16 cellular contexts compared by ENCODE assay signal in genomic region chr1:115668579-115668978, GRCh38. TPM values are rescaled to one million over a fixed set of nuclear protein-coding genes. Genes with fewer than 3 reads are reported as not detected.
DNase-seq lines count a peak whose midpoint lies in the region; ATAC-seq and TF ChIP-seq lines count a peak whose summit lies in the region.
"Had no signal": no experiment of that assay in that cellular context is flagged by ENCODE, and none has a peak within 500 bp of the region (broad histone marks: within the 10 kb centered on the region; RNA-seq: fewer than 3 reads in every experiment).

No MANE protein-coding gene starts in this region.

- CTCF ChIA-PET in GM10248 (lab: Yijun Ruan, JAX): interaction anchor here (0.8 to 1.6 kb wide), 5 partner anchors 9 to 38 kb away, joined by 3 to 6 read pairs (median 6); no protein-coding TSS in a partner anchor

- H3K27ac ChIP-seq in esophagus muscularis mucosa (replicated peaks in 1 of 4): peak overlapping the region in 3 of 4 donors; percentile 39 to 70 (median 62)
- H3K27ac ChIP-seq: 22Rv1, parathyroid adenoma had no signal

- H3K9me3 ChIP-seq in esophagus muscularis mucosa: no peaks in the 10 kb centered on the region

- no peak for TF ChIP-seq POLR2A in esophagus muscularis mucosa (IDR thresholded peaks at IDR 0.05; ENCODE audit: low read depth)

- 67% methylated on average over 1 of the region's 1 CpG for WGBS in esophagus muscularis mucosa

- H3K36me3 ChIP-seq in esophagus muscularis mucosa: peaks cover 7 to 38% (median 26%) of the 10 kb centered on the region in 4 donors

- peaks cover 37% of the 10 kb centered on the region for H3K36me3 Mint-ChIP-seq in type B pancreatic cell
- H3K36me3 Mint-ChIP-seq in activated naive CD8-positive, alpha-beta T cell treated with anti-CD3 and anti-CD28 coated beads, Interleukin-2, amount 50 U/mL, for 24 hours (ENCODE audit: low read depth): no peaks in the 10 kb centered on the region

- H3K9me3 Mint-ChIP-seq in type B pancreatic cell: no peaks in the 10 kb centered on the region
- H3K9me3 Mint-ChIP-seq in activated naive CD8-positive, alpha-beta T cell treated with anti-CD3 and anti-CD28 coated beads, Interleukin-2, amount 50 U/mL, for 24 hours: peaks cover 4% of the 10 kb centered on the region

- intact Hi-C loops in esophagus muscularis mucosa (cut with DNase I): no loop called here

- peak; percentile 1 for DNase-seq in DMS53 (lab: John Stamatoyannopoulos, UW)
- DNase-seq in DMS53 treated with DMSO at 0.1 percent for 48 hours (lab: John Stamatoyannopoulos, UW; ENCODE audit: unreplicated experiment): no peak
- no peak for DNase-seq in esophagus muscularis mucosa (ENCODE audit: extremely low spot score)
- no peak for DNase-seq in type B pancreatic cell (ENCODE audit: extremely low spot score, unreplicated experiment)
- no peak for DNase-seq in NCI-H82 treated with DMSO at 0.1 percent for 48 hours (lab: John Stamatoyannopoulos, UW; ENCODE audit: unreplicated experiment)
- DNase-seq in GM10248 (ENCODE audit: extremely low spot score): no peak
- DNase-seq in activated naive CD8-positive, alpha-beta T cell treated with anti-CD3 and anti-CD28 coated beads, Interleukin-2, amount 50 U/mL, for 24 hours: no peak
- DNase-seq: activated CD8-positive, alpha-beta T cell treated with anti-CD3 and anti-CD28 coated beads, Interleukin-2, amount 10 ng/mL, durations not matched to agents 7 days and 5 days; DMS79; heart right ventricle; NCI-H1105 treated with DMSO at 0.1 percent for 48 hours; NCI-H748 treated with DMSO at 0.1 percent for 48 hours had no signal

- H3K4me3 ChIP-seq in esophagus muscularis mucosa: no peak overlapping the region
- H3K4me3 ChIP-seq: heart right ventricle had no signal

- no peak for TF ChIP-seq EP300 in esophagus muscularis mucosa (IDR thresholded peaks at IDR 0.05)

- peak overlapping the region; percentile 50 for H3K27ac Mint-ChIP-seq in type B pancreatic cell
- no peak overlapping the region for H3K27ac Mint-ChIP-seq in activated naive CD8-positive, alpha-beta T cell treated with anti-CD3 and anti-CD28 coated beads, Interleukin-2, amount 50 U/mL, for 24 hours
- H3K27ac Mint-ChIP-seq: activated CD8-positive, alpha-beta T cell treated with anti-CD3 and anti-CD28 coated beads, Interleukin-2, amount 10 ng/mL, durations not matched to agents 7 days and 5 days; activated naive CD8-positive, alpha-beta T cell had no signal

- peaks cover 7% of the 10 kb centered on the region for H3K4me1 Mint-ChIP-seq in type B pancreatic cell (ENCODE audit: unreplicated experiment)
- peaks cover 8% of the 10 kb centered on the region for H3K4me1 Mint-ChIP-seq in activated naive CD8-positive, alpha-beta T cell treated with anti-CD3 and anti-CD28 coated beads, Interleukin-2, amount 50 U/mL, for 24 hours

- H3K4me3 Mint-ChIP-seq in type B pancreatic cell: no peak overlapping the region
- H3K4me3 Mint-ChIP-seq in activated naive CD8-positive, alpha-beta T cell treated with anti-CD3 and anti-CD28 coated beads, Interleukin-2, amount 50 U/mL, for 24 hours: no peak overlapping the region
- H3K4me3 Mint-ChIP-seq: activated CD8-positive, alpha-beta T cell treated with anti-CD3 and anti-CD28 coated beads, Interleukin-2, amount 10 ng/mL, durations not matched to agents 7 days and 5 days; activated naive CD8-positive, alpha-beta T cell had no signal

- POLR2A ChIA-PET in GM10248 (lab: Yijun Ruan, JAX): no interaction called here

- H3K4me1 ChIP-seq in esophagus muscularis mucosa: peaks cover 27 to 77% (median 75%) of the 10 kb centered on the region in 4 donors

- H3K27me3 ChIP-seq in esophagus muscularis mucosa: no peaks in the 10 kb centered on the region
- H3K27me3 ChIP-seq: heart right ventricle had no signal

- no peak for TF ChIP-seq CTCF in esophagus muscularis mucosa (IDR thresholded peaks at IDR 0.05)
- TF ChIP-seq CTCF in type B pancreatic cell (conservative IDR thresholded peaks at IDR 0.05): no peak
- no peak for TF ChIP-seq CTCF in GM10248 (IDR thresholded peaks at IDR 0.05; ENCODE audit: control extremely low read depth, extremely low read depth, low read depth, missing control alignments)

- H3K27me3 Mint-ChIP-seq in type B pancreatic cell: no peaks in the 10 kb centered on the region
- no peaks in the 10 kb centered on the region for H3K27me3 Mint-ChIP-seq in activated naive CD8-positive, alpha-beta T cell treated with anti-CD3 and anti-CD28 coated beads, Interleukin-2, amount 50 U/mL, for 24 hours
- H3K27me3 Mint-ChIP-seq: activated naive CD8-positive, alpha-beta T cell had no signal

- ATAC-seq in SK-N-SH treated with all-trans-retinoic acid at 6 μM for 48 hours: peak; percentile 82
- ATAC-seq in activated naive CD8-positive, alpha-beta T cell treated with anti-CD3 and anti-CD28 coated beads, Interleukin-2, amount 50 U/mL, for 24 hours: no peak
- ATAC-seq: activated CD8-positive, alpha-beta T cell treated with anti-CD3 and anti-CD28 coated beads, Interleukin-2, amount 10 ng/mL, durations not matched to agents 7 days and 5 days; heart right ventricle had no signal

TF ChIP-seq in SK-N-SH treated with all-trans-retinoic acid at 6 μM for 48 hours, 23 proteins besides CTCF, POLR2A, EP300 and RAD21 (continues in another document):
- TF ChIP-seq TOX (CRISPR knock-in tag; IDR thresholded peaks at IDR 0.05; ENCODE audit: borderline replicate concordance) (no peak), BACH2 (CRISPR knock-in tag; IDR thresholded peaks at IDR 0.05; ENCODE audit: borderline replicate concordance) (no peak), TSHZ2 (CRISPR knock-in tag; IDR thresholded peaks at IDR 0.05) (no peak), PATZ1 (CRISPR knock-in tag; IDR thresholded peaks at IDR 0.05; ENCODE audit: borderline replicate concordance) (no peak), PPARA (CRISPR knock-in tag; IDR thresholded peaks at IDR 0.05; ENCODE audit: borderline replicate concordance) (no peak)
- TF ChIP-seq, protein P1, sequence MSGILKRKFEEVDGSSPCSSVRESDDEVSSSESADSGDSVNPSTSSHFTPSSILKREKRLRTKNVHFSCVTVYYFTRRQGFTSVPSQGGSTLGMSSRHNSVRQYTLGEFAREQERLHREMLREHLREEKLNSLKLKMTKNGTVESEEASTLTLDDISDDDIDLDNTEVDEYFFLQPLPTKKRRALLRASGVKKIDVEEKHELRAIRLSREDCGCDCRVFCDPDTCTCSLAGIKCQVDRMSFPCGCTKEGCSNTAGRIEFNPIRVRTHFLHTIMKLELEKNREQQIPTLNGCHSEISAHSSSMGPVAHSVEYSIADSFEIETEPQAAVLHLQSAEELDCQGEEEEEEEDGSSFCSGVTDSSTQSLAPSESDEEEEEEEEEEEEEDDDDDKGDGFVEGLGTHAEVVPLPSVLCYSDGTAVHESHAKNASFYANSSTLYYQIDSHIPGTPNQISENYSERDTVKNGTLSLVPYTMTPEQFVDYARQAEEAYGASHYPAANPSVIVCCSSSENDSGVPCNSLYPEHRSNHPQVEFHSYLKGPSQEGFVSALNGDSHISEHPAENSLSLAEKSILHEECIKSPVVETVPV (CRISPR knock-in tag; IDR thresholded peaks at IDR 0.05): no peak
- TF ChIP-seq, protein P2, sequence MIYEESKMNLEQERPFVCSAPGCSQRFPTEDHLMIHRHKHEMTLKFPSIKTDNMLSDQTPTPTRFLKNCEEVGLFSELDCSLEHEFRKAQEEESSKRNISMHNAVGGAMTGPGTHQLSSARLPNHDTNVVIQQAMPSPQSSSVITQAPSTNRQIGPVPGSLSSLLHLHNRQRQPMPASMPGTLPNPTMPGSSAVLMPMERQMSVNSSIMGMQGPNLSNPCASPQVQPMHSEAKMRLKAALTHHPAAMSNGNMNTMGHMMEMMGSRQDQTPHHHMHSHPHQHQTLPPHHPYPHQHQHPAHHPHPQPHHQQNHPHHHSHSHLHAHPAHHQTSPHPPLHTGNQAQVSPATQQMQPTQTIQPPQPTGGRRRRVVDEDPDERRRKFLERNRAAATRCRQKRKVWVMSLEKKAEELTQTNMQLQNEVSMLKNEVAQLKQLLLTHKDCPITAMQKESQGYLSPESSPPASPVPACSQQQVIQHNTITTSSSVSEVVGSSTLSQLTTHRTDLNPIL (CRISPR knock-in tag; IDR thresholded peaks at IDR 0.05; ENCODE audit: low read depth): no peak

RNA-seq across cellular contexts. Expression of gene VANGL1, which starts 26.8 kb away (rescaled TPM):
- 10 to 100 TPM in 1 of 4 donors, 1 to 10 TPM in 3; 6.3 to 11.7 (median 8.1) TPM for total RNA-seq in esophagus muscularis mucosa
- 15.3 and 25.6 TPM in 2 replicates for total RNA-seq in type B pancreatic cell (ENCODE audit: low replicate concordance)
